8 cellular contexts compared by ENCODE assay signal in genomic region chr6:24583463-24584389, GRCh38.
DNase-seq lines count a peak whose midpoint lies in the region; ATAC-seq, FAIRE-seq and TF ChIP-seq lines count a peak whose summit lies in the region.

No MANE protein-coding gene starts in this region.

- dilution Hi-C loops in keratinocyte (cut with MboI; ENCODE audit: extremely low pct_ligation_motif_present, low sequenced_read_pairs), result no loop called here

- no peaks in the 10 kb centered on the region for H4K20me1 ChIP-seq in keratinocyte (ENCODE audit: control insufficient read depth, extremely low read depth, insufficient read depth, low read length)

- H3K79me2 ChIP-seq in keratinocyte (ENCODE audit: control insufficient read depth, insufficient read depth, low read length), result no peaks in the 10 kb centered on the region

- H3K9ac ChIP-seq in keratinocyte (ENCODE audit: control insufficient read depth, extremely low read depth, insufficient read depth, low read length), result no peak overlapping the region

- POLR2A ChIA-PET in GM10248 (lab: Yijun Ruan, JAX), result interaction anchor here (0.7 kb wide), 1 partner anchor 188 kb away, joined by 7 read pairs; no protein-coding TSS in a partner anchor

- peak; percentile 73 for TF ChIP-seq CTCF in GM10248 (IDR thresholded peaks at IDR 0.05; ENCODE audit: control extremely low read depth, extremely low read depth, low read depth, missing control alignments)
- peak; percentile 77 for TF ChIP-seq CTCF in WI38 (IDR thresholded peaks at IDR 0.05; ENCODE audit: low read depth, low read length)
- TF ChIP-seq CTCF in cardiac fibroblast (IDR thresholded peaks at IDR 0.05; ENCODE audit: low read depth, low read length), result peak; percentile 87
- peak; percentile 52 to 79 (median 66) for TF ChIP-seq CTCF in keratinocyte (optimal IDR thresholded peaks at IDR 0.05 in 1 of 3, IDR thresholded peaks at IDR 0.05 in 1 of 3, conservative IDR thresholded peaks at IDR 0.05 in 1 of 3; ENCODE audit: extremely low read depth in 1 of 3, insufficient read depth in 2 of 3, low read length in 3 of 3)

- FAIRE-seq in keratinocyte (lab: Jason Lieb, UNC), result peak; percentile 67

- H3K4me2 ChIP-seq in keratinocyte (ENCODE audit: control insufficient read depth, extremely low read depth, insufficient read depth, low read depth, low read length), result peak overlapping the region; percentile 13

- CTCF ChIA-PET in GM10248 (lab: Yijun Ruan, JAX), result interaction anchor here (0.6 to 6.9 kb wide), 35 partner anchors 9 to 487 kb away, joined by 3 to 63 read pairs (median 4); partner anchors contain the start of gene KIAA0319

- no peaks in the 10 kb centered on the region for H3K9me3 ChIP-seq in keratinocyte (ENCODE audit: control insufficient read depth, low read depth, low read length)

- no peaks in the 10 kb centered on the region for H3K36me3 ChIP-seq in keratinocyte (ENCODE audit: control insufficient read depth in 2 of 2, extremely low read depth in 1 of 2, insufficient read depth in 2 of 2, low read length in 2 of 2)

- H3K27me3 ChIP-seq in keratinocyte (ENCODE audit: control insufficient read depth, extremely low read depth, insufficient read depth, low read length), result no peaks in the 10 kb centered on the region

- no peaks in the 10 kb centered on the region for H3K9me1 ChIP-seq in keratinocyte (ENCODE audit: control insufficient read depth, extremely low read depth, insufficient read depth, low read length)

- peak; percentile 55 for ATAC-seq in HG03060 (IDR thresholded peaks at IDR 0.05; ENCODE audit: low read depth, unreplicated experiment)

- H3K4me3 ChIP-seq in WI38 (ENCODE audit: low read depth, low read length), result no peak overlapping the region
- no peak overlapping the region for H3K4me3 ChIP-seq in cardiac fibroblast (replicated peaks in 1 of 2; ENCODE audit: low read depth in 2 of 2, low read length in 2 of 2)
- H3K4me3 ChIP-seq in keratinocyte (ENCODE audit: control insufficient read depth in 2 of 3, extremely low read depth in 1 of 3, insufficient read depth in 2 of 3, low read depth in 1 of 3, low read length in 3 of 3), result no peak overlapping the region

- H3K27ac ChIP-seq in keratinocyte (ENCODE audit: control insufficient read depth, insufficient read depth, low read length), result no peak overlapping the region

- peak; percentile 59 for DNase-seq in GM10248 (ENCODE audit: extremely low spot score)
- peak; percentile 73 for DNase-seq in NCI-H2171 treated with DMSO at 0.1 percent for 48 hours (lab: John Stamatoyannopoulos, UW)
- peak; percentile 69 to 78 for DNase-seq in cardiac fibroblast (ENCODE audit: low read depth in 2 of 2)
- DNase-seq in keratinocyte (ENCODE audit: low read depth, low spot score), result peak; percentile 7
- peak; percentile 65 for DNase-seq in stimulated activated CD4-positive, alpha-beta T cell treated with anti-CD3 and anti-CD28 coated beads, Interleukin-1b, Interleukin-23, amount 100 ng/mL, for 48 hours
- no peak for DNase-seq in cortex of kidney (lab: John Stamatoyannopoulos, UW)

- no peaks in the 10 kb centered on the region for H3K4me1 ChIP-seq in keratinocyte (ENCODE audit: control insufficient read depth, extremely low read depth, insufficient read depth, low read length)

- H2AFZ ChIP-seq in keratinocyte (ENCODE audit: control insufficient read depth, low read length), result no peak overlapping the region
